8 cellular contexts compared by ENCODE assay signal in genomic region chr6:128655978-128656498, GRCh38.
A peak's percentile ranks its signal among the peaks of the same experiment; 100 is the strongest.
DNase-seq lines count a peak whose midpoint lies in the region; ATAC-seq and TF ChIP-seq lines count a peak whose summit lies in the region.

No MANE protein-coding gene starts in this region.

- H3K27ac ChIP-seq in CD8-positive, alpha-beta T cell (ENCODE audit: low read depth, low read length) = no peak overlapping the region

- intact Hi-C loops in CD8-positive, alpha-beta T cell (cut with DNase I, micrococcal nuclease) = no loop called here

- H3K27me3 ChIP-seq in CD8-positive, alpha-beta T cell (ENCODE audit: insufficient read depth, low read length) = no peaks in the 10 kb centered on the region

- CTCF ChIA-PET in CD8-positive, alpha-beta T cell (lab: Charles Lee) = no interaction called here

- no peaks in the 10 kb centered on the region for H3K4me1 ChIP-seq in CD8-positive, alpha-beta T cell (ENCODE audit: insufficient read depth, low read length)

- H3K9me3 ChIP-seq in CD8-positive, alpha-beta T cell (ENCODE audit: low read length) = no peaks in the 10 kb centered on the region

- POLR2A ChIA-PET in CD8-positive, alpha-beta T cell (lab: Charles Lee) = no interaction called here

- no peak overlapping the region for H3K4me3 Mint-ChIP-seq in CD8-positive, alpha-beta T cell

- no peaks in the 10 kb centered on the region for H3K9me3 Mint-ChIP-seq in CD8-positive, alpha-beta T cell

- in situ Hi-C loops in astrocyte of the spinal cord (cut with HindIII; ENCODE audit: low sequenced_read_pairs) = no loop called here

- H3K4me3 ChIP-seq in astrocyte of the spinal cord (ENCODE audit: low read depth, low read length) = no peak overlapping the region
- no peak overlapping the region for H3K4me3 ChIP-seq in CD8-positive, alpha-beta T cell (ENCODE audit: low read depth, low read length)

- H3K4me1 Mint-ChIP-seq in CD8-positive, alpha-beta T cell (ENCODE audit: low read depth) = no peaks in the 10 kb centered on the region

- peak; percentile 96 for DNase-seq in EH (ENCODE audit: low read depth)
- peak; percentile 91 for DNase-seq in astrocyte of the spinal cord (ENCODE audit: low read depth, low spot score)
- DNase-seq in stimulated activated CD4-positive, alpha-beta T cell treated with anti-CD3 and anti-CD28 coated beads, TNF-alpha, amount 100 ng/mL, for 48 hours (ENCODE audit: low read depth in 3 of 3) = peak in 2 of 3 donors; percentile 2 to 8
- no peak for DNase-seq in NCI-H446 treated with DMSO at 0.1 percent for 48 hours (lab: John Stamatoyannopoulos, UW)
- DNase-seq in AML-193 (lab: John Stamatoyannopoulos, UW) = no peak
- no peak for DNase-seq in CD8-positive, alpha-beta T cell

- peaks cover 3% of the 10 kb centered on the region for H3K27me3 Mint-ChIP-seq in CD8-positive, alpha-beta T cell (ENCODE audit: low read depth)

- ATAC-seq in GM21381 (IDR thresholded peaks at IDR 0.05; ENCODE audit: unreplicated experiment) (peak; percentile 79), HG03521 (IDR thresholded peaks at IDR 0.05; ENCODE audit: unreplicated experiment) (peak; percentile 76)
- ATAC-seq in CD8-positive, alpha-beta T cell = no peak

- no peak for TF ChIP-seq CTCF in astrocyte of the spinal cord (IDR thresholded peaks at IDR 0.05; ENCODE audit: low read depth, low read length)
- no peak for TF ChIP-seq CTCF in CD8-positive, alpha-beta T cell (IDR thresholded peaks at IDR 0.05)

- no peaks in the 10 kb centered on the region for H3K36me3 Mint-ChIP-seq in CD8-positive, alpha-beta T cell

- H3K36me3 ChIP-seq in CD8-positive, alpha-beta T cell (ENCODE audit: insufficient read depth, low read length) = no peaks in the 10 kb centered on the region

- no peak overlapping the region for H3K27ac Mint-ChIP-seq in CD8-positive, alpha-beta T cell

Comparison
In these comparisons a context has a peak if more than half of its experiments do, and no peak if none do; other contexts are left out.
1. DNase-seq: peak in EH (single experiment), astrocyte of the spinal cord (single experiment) and stimulated activated CD4-positive, alpha-beta T cell treated with anti-CD3 and anti-CD28 coated beads, TNF-alpha, amount 100 ng/mL, for 48 hours (2 of 3); none in NCI-H446 treated with DMSO at 0.1 percent for 48 hours (single experiment), AML-193 (0 of 2) and CD8-positive, alpha-beta T cell (0 of 7).